8 cellular contexts compared by ENCODE assay signal in the genomic region with DNA sequence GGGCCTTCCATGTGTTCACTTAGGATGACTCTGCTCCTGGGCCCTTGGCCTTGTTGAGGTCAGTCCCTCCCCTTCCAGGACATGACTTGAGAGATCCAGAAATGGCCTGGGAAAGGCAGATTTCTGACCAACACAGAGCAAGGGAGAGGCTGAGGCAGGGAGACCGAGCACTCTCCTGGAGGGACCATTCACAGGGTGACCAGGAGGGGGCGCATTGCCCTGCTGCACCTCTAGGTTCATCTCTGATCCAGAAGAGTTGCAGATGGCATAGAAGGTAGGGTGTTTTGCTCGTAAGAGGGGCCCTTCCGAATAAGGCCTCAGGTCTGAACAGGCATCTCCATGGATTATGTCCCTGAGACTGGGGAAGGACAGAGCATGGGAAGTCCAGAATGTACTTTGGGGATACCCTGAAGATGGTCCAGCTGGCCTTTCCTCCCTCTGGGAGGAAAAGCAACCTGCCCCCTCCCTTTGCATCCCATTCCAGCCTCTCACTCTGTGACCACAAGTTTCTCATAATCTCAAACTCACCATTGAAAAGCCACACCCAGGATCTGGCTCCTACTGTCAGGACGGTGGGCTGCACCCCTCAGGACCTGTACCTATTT. TPM values are rescaled to one million over a fixed set of nuclear protein-coding genes. Genes with fewer than 3 reads are reported as not detected.
DNase-seq lines count a peak whose midpoint lies in the region; ATAC-seq and TF ChIP-seq lines count a peak whose summit lies in the region.

No MANE protein-coding gene starts in this region.

- DNase-seq in AG09309 (ENCODE audit: low read depth), result no peak
- DNase-seq in fibroblast of villous mesenchyme (ENCODE audit: low read depth), result peak; percentile 4
- peak; percentile 40 to 45 for DNase-seq in stimulated activated CD4-positive, alpha-beta T cell treated with anti-CD3 and anti-CD28 coated beads, Interleukin-2, amount 100 ng/mL, for 48 hours

- TF ChIP-seq CTCF in AG09309 (IDR thresholded peaks at IDR 0.05; ENCODE audit: control insufficient read depth, insufficient read depth, low read depth, low read length, missing control alignments) (peak; percentile 70), VCaP (conservative IDR thresholded peaks at IDR 0.05) (peak; percentile 51; the same call in 1 of the 2 replicates), fibroblast of villous mesenchyme (IDR thresholded peaks at IDR 0.05; ENCODE audit: insufficient read depth, low read depth, low read length) (peak; percentile 61)

- peak; percentile 71 for ATAC-seq in GM19351 (IDR thresholded peaks at IDR 0.05; ENCODE audit: unreplicated experiment)
- ATAC-seq in GM21825 (IDR thresholded peaks at IDR 0.05; ENCODE audit: unreplicated experiment), result no peak
- ATAC-seq in GM19035 (IDR thresholded peaks at IDR 0.05; ENCODE audit: unreplicated experiment), result no peak
- ATAC-seq in GM19452 (IDR thresholded peaks at IDR 0.05; ENCODE audit: unreplicated experiment), result no peak

- H3K4me3 ChIP-seq in AG09309 (ENCODE audit: control insufficient read depth, low read depth, low read length), result no peak overlapping the region
- no peak overlapping the region for H3K4me3 ChIP-seq in fibroblast of villous mesenchyme (ENCODE audit: low read depth, low read length)

- H3K27ac ChIP-seq in VCaP, result no peak overlapping the region

RNA-seq across cellular contexts. Expression of gene DMBT1, which starts 6.6 kb away (rescaled TPM):
- under 0.01 TPM in 1 of 2 replicates, not detected in the other for total RNA-seq in fibroblast of villous mesenchyme
